Comparison of ENCODE assay signal across 18 cellular contexts in genomic region chr5:150596826-150597225, GRCh38. TPM values are rescaled to one million over a fixed set of nuclear protein-coding genes. Genes with fewer than 3 reads are reported as not detected.
A peak's percentile ranks its signal among the peaks of the same experiment; 100 is the strongest.
DNase-seq lines count a peak whose midpoint lies in the region; ATAC-seq and TF ChIP-seq lines count a peak whose summit lies in the region.
"Had no signal": no experiment of that assay in that cellular context is flagged by ENCODE, and none has a peak within 500 bp of the region (broad histone marks: within the 10 kb centered on the region; RNA-seq: fewer than 3 reads in every experiment).

No MANE protein-coding gene starts in this region.

- H3K27ac ChIP-seq in ascending aorta = peak overlapping the region; percentile 92 to 96
- no peak overlapping the region for H3K27ac ChIP-seq in neuronal stem cell (replicated peaks; ENCODE audit: low read length)
- H3K27ac ChIP-seq: VCaP had no signal

- no peak overlapping the region for H2BK120ac ChIP-seq in neuronal stem cell (ENCODE audit: low read depth, low read length)

- H3K4me1 ChIP-seq in ascending aorta (peaks cover 31 to 89% of the 10 kb centered on the region in 2 donors), neuronal stem cell (ENCODE audit: control insufficient read depth in 2 of 2, insufficient read depth in 1 of 2, low read depth in 1 of 2, low read length in 2 of 2) (peaks cover 3 to 14% of the 10 kb centered on the region in 2 donors)

- no peaks in the 10 kb centered on the region for H3K36me3 ChIP-seq in ascending aorta
- H3K36me3 ChIP-seq in neuronal stem cell (replicated peaks in 1 of 2; ENCODE audit: control insufficient read depth in 2 of 2, insufficient read depth in 2 of 2, low read length in 2 of 2) = no peaks in the 10 kb centered on the region
- H3K36me3 ChIP-seq: breast epithelium, pancreas had no signal

- intact Hi-C loops in left cardiac atrium (cut with DNase I) (no loop called here), Right ventricle myocardium superior (cut with DNase I) (no loop called here), ascending aorta (cut with DNase I) (loop anchor here (10.0 kb wide), 1 partner anchor 452 kb away; no protein-coding TSS in a partner anchor)

- no peaks in the 10 kb centered on the region for H3K79me1 ChIP-seq in neuronal stem cell (ENCODE audit: low read depth, low read length)

- H3K4me3 ChIP-seq in ascending aorta (no peak overlapping the region), neuronal stem cell (ENCODE audit: low read length in 2 of 2) (no peak overlapping the region)
- H3K4me3 ChIP-seq: breast epithelium, pancreas had no signal

- no peak for TF ChIP-seq CTCF in ascending aorta (IDR thresholded peaks at IDR 0.05)

- peak overlapping the region; percentile 24 for H2AK5ac ChIP-seq in neuronal stem cell (ENCODE audit: low read depth, low read length)

- H3K18ac ChIP-seq in neuronal stem cell (ENCODE audit: low read length) = no peak overlapping the region

- H4K91ac ChIP-seq in neuronal stem cell (ENCODE audit: low read depth, low read length, poor library complexity) = no peak overlapping the region

- no peak overlapping the region for H2BK15ac ChIP-seq in neuronal stem cell (ENCODE audit: low read length)

- no peak overlapping the region for H3K9ac ChIP-seq in neuronal stem cell (ENCODE audit: low read depth, low read length, poor library complexity)

- ATAC-seq in left cardiac atrium (no peak), Right ventricle myocardium superior (ENCODE audit: poor library complexity) (no peak), SK-N-SH treated with all-trans-retinoic acid at 6 μM for 48 hours (no peak)
- ATAC-seq: naive thymus-derived CD8-positive, alpha-beta T cell; pancreas had no signal

- H3K27me3 ChIP-seq in ascending aorta (no peaks in the 10 kb centered on the region), neuronal stem cell (ENCODE audit: control insufficient read depth in 3 of 3, insufficient read depth in 3 of 3, low read depth in 1 of 3, low read length in 3 of 3) (no peaks in the 10 kb centered on the region)
- H3K27me3 ChIP-seq: breast epithelium, pancreas had no signal

- no peak overlapping the region for H2BK12ac ChIP-seq in neuronal stem cell (ENCODE audit: low read length)

- H3K4me2 ChIP-seq in neuronal stem cell (ENCODE audit: insufficient read depth, low read length, poor library complexity, severe bottlenecking) = no peak overlapping the region

- H2AFZ ChIP-seq in neuronal stem cell (ENCODE audit: low read length) = no peak overlapping the region

- no peak overlapping the region for H4K8ac ChIP-seq in neuronal stem cell (ENCODE audit: low read depth, low read length)

- peak; percentile 7 for DNase-seq in left cardiac atrium
- DNase-seq in Right ventricle myocardium superior = no peak
- DNase-seq in ascending aorta (ENCODE audit: low spot score in 2 of 2) = no peak
- no peak for DNase-seq in neuronal stem cell (ENCODE audit: low spot score)
- no peak for DNase-seq in NCI-H446 (lab: John Stamatoyannopoulos, UW)
- no peak for DNase-seq in T1000 (lab: John Stamatoyannopoulos, UW)
- DNase-seq in NCI-H510A (lab: John Stamatoyannopoulos, UW) = no peak
- DNase-seq: activated effector memory CD4-positive, alpha-beta T cell treated with anti-CD3 and anti-CD28 coated beads, Interleukin-2, amount 50 U/mL, for 16 hours; dermis blood vessel endothelial cell; hypothalamus; naive thymus-derived CD8-positive, alpha-beta T cell; NCI-H1436; NCI-H524 treated with DMSO at 0.1 percent for 48 hours had no signal

- no peak overlapping the region for H2BK5ac ChIP-seq in neuronal stem cell (ENCODE audit: low read length)

- no peak overlapping the region for H3K4ac ChIP-seq in neuronal stem cell (ENCODE audit: low read length)

- H3K23ac ChIP-seq in neuronal stem cell (ENCODE audit: low read depth, low read length, poor library complexity) = no peak overlapping the region

- no CpG with 5 or more reads among the region's 3 CpGs for WGBS in neuronal stem cell (ENCODE audit: extremely low coverage in 2 of 2, insufficient read length in 2 of 2, insufficient replicate concordance in 1 of 2), 2 donors

- H3K14ac ChIP-seq in neuronal stem cell (ENCODE audit: low read length) = no peak overlapping the region

- H3K9me3 ChIP-seq in ascending aorta (no peaks in the 10 kb centered on the region), neuronal stem cell (replicated peaks in 1 of 2; ENCODE audit: control insufficient read depth in 2 of 2, insufficient read depth in 1 of 2, low read depth in 1 of 2, low read length in 2 of 2) (no peaks in the 10 kb centered on the region)
- H3K9me3 ChIP-seq: breast epithelium, pancreas had no signal

TF ChIP-seq in SK-N-SH treated with all-trans-retinoic acid at 6 μM for 48 hours, 23 proteins besides CTCF, POLR2A, EP300 and RAD21:
- TF ChIP-seq CSDC2 (CRISPR knock-in tag; IDR thresholded peaks at IDR 0.05) (no peak), ARNTL (CRISPR knock-in tag; IDR thresholded peaks at IDR 0.05; ENCODE audit: borderline replicate concordance, low read depth) (no peak), RARB (CRISPR knock-in tag; IDR thresholded peaks at IDR 0.05) (no peak), PATZ1 (CRISPR knock-in tag; IDR thresholded peaks at IDR 0.05; ENCODE audit: borderline replicate concordance) (no peak), BACH2 (CRISPR knock-in tag; IDR thresholded peaks at IDR 0.05; ENCODE audit: borderline replicate concordance) (no peak), TCF4 (CRISPR knock-in tag; IDR thresholded peaks at IDR 0.05; ENCODE audit: borderline replicate concordance) (no peak), TSHZ2 (CRISPR knock-in tag; IDR thresholded peaks at IDR 0.05) (no peak), ZNF565 (CRISPR knock-in tag; conservative IDR thresholded peaks at IDR 0.05; ENCODE audit: low read depth) (no peak), ISL1 (CRISPR knock-in tag; IDR thresholded peaks at IDR 0.05) (no peak), SNAI2 (CRISPR knock-in tag; IDR thresholded peaks at IDR 0.05) (no peak), CSRNP3 (CRISPR knock-in tag; IDR thresholded peaks at IDR 0.05) (no peak), ZFP30 (CRISPR knock-in tag; IDR thresholded peaks at IDR 0.05) (no peak), ESRRG (CRISPR knock-in tag; IDR thresholded peaks at IDR 0.05) (no peak), ZFP3 (CRISPR knock-in tag; IDR thresholded peaks at IDR 0.05) (no peak), PPARA (CRISPR knock-in tag; IDR thresholded peaks at IDR 0.05; ENCODE audit: borderline replicate concordance) (no peak)
TF ChIP-seq in SK-N-SH treated with all-trans-retinoic acid at 6 μM for 48 hours: peak in this region for 0.

RNA-seq across cellular contexts. Expression of gene SYNPO, which starts 43.6 kb away (rescaled TPM):
- total RNA-seq in left cardiac atrium = 100 to 1,000 TPM; 503 to 769 TPM
- total RNA-seq in Right ventricle myocardium superior = 645 TPM
- 128 TPM for total RNA-seq in ascending aorta
- 3.8 TPM for polyA plus RNA-seq in neuronal stem cell (2013, experiment 1 of 2)
- 3.2 TPM for polyA plus RNA-seq in neuronal stem cell (2013, experiment 2 of 2)
- total RNA-seq: T-helper 1 cell treated with Interleukin-12 subunit alpha and Interleukin-12 subunit beta and Interleukin-4 antibody, amounts not matched to agents 30 ng/mL and 1 ng/mL, for 36 hours had no signal
- polyA plus RNA-seq: naive thymus-derived CD8-positive, alpha-beta T cell had no signal
